Comparison of ENCODE assay signal across 1 cellular context in the genomic region with DNA sequence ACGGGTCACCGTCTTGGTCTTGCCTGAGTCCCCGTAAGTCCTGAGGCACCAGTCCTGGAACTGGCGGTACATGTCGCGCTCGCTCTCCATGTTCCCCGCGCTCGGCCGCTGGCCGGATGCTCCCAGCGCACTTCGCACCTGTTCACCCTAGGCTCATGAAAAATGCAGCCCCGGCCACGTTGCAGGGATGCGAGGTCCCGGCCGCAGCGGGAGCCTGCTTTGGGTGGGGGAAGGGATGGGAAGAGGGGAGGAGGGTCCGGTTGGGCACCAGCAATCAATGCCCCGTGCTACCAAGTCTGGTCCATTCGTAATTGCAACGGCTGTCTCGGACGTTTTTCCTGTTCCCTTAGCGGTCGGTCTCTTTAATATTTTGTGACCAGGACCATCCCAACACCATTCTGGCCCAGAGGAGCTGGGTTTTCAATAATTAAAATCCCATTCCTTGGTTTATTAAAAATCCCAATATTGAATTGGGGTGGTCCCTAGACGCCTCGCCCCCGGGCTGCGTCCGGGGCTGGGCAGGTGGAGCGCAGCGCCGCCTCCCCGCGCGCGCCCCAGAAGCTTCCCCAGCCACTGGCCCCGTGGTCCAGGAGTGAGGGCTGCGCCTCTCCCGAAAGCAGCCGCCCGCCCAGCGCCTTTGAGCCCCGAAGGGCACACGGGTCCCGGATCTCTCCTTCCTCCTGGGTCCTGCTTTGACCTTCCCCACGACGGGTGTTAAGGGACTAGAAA.
TF ChIP-seq lines count a peak whose summit lies in the region.

No MANE protein-coding gene starts in this region.

TF ChIP-seq in WTC11, 78 proteins besides CTCF, POLR2A, EP300 and RAD21 (continued from another document and continues in another):
- TF ChIP-seq, protein P1, sequence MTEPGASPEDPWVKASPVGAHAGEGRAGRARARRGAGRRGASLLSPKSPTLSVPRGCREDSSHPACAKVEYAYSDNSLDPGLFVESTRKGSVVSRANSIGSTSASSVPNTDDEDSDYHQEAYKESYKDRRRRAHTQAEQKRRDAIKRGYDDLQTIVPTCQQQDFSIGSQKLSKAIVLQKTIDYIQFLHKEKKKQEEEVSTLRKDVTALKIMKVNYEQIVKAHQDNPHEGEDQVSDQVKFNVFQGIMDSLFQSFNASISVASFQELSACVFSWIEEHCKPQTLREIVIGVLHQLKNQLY (CRISPR knock-in tag; IDR thresholded peaks at IDR 0.05): no peak
- TF ChIP-seq NFATC4 (CRISPR knock-in tag; IDR thresholded peaks at IDR 0.05): no peak
- TF ChIP-seq ZNF219 (CRISPR knock-in tag; IDR thresholded peaks at IDR 0.05; ENCODE audit: borderline replicate concordance): no peak
- TF ChIP-seq ZNF138 (CRISPR knock-in tag; conservative IDR thresholded peaks at IDR 0.05): no peak
- no peak for TF ChIP-seq OVOL2 (CRISPR knock-in tag; IDR thresholded peaks at IDR 0.05; ENCODE audit: borderline replicate concordance)
- TF ChIP-seq TEAD4 (CRISPR knock-in tag; IDR thresholded peaks at IDR 0.05): 0 out of 2 replicates have a peak, but pooled peaks have one; percentile 56
- TF ChIP-seq, protein P2, sequence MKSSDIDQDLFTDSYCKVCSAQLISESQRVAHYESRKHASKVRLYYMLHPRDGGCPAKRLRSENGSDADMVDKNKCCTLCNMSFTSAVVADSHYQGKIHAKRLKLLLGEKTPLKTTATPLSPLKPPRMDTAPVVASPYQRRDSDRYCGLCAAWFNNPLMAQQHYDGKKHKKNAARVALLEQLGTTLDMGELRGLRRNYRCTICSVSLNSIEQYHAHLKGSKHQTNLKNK (CRISPR knock-in tag; IDR thresholded peaks at IDR 0.05): no peak
- TF ChIP-seq AFF4 (CRISPR knock-in tag; IDR thresholded peaks at IDR 0.05; ENCODE audit: borderline replicate concordance): no peak
- TF ChIP-seq, protein P3, sequence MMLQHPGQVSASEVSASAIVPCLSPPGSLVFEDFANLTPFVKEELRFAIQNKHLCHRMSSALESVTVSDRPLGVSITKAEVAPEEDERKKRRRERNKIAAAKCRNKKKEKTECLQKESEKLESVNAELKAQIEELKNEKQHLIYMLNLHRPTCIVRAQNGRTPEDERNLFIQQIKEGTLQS (CRISPR knock-in tag; conservative IDR thresholded peaks at IDR 0.05): peak; percentile 63; the same call in 1 of the 2 replicates
- TF ChIP-seq ZBTB21 (CRISPR knock-in tag; IDR thresholded peaks at IDR 0.05; ENCODE audit: borderline replicate concordance): no peak
- no peak for TF ChIP-seq GTF2I (CRISPR knock-in tag; conservative IDR thresholded peaks at IDR 0.05)
- no peak for TF ChIP-seq JAZF1 (CRISPR knock-in tag; IDR thresholded peaks at IDR 0.05)
- peak; percentile 57; the same call in 1 of the 2 replicates for TF ChIP-seq FOXK1 (CRISPR knock-in tag; IDR thresholded peaks at IDR 0.05)
- TF ChIP-seq ZNF671 (CRISPR knock-in tag; IDR thresholded peaks at IDR 0.05): no peak
- TF ChIP-seq, protein P4, sequence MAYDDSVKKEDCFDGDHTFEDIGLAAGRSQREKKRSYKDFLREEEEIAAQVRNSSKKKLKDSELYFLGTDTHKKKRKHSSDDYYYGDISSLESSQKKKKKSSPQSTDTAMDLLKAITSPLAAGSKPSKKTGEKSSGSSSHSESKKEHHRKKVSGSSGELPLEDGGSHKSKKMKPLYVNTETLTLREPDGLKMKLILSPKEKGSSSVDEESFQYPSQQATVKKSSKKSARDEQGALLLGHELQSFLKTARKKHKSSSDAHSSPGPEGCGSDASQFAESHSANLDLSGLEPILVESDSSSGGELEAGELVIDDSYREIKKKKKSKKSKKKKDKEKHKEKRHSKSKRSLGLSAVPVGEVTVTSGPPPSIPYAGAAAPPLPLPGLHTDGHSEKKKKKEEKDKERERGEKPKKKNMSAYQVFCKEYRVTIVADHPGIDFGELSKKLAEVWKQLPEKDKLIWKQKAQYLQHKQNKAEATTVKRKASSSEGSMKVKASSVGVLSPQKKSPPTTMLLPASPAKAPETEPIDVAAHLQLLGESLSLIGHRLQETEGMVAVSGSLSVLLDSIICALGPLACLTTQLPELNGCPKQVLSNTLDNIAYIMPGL (CRISPR knock-in tag; IDR thresholded peaks at IDR 0.05): peak; percentile 17; the same call in 1 of the 2 replicates
- no peak for TF ChIP-seq KAT7 (CRISPR knock-in tag; IDR thresholded peaks at IDR 0.05; ENCODE audit: borderline replicate concordance)
- peak; percentile 96 for TF ChIP-seq MYBL2 (CRISPR knock-in tag; IDR thresholded peaks at IDR 0.05)
- 0 out of 2 replicates have a peak, but pooled peaks have one; percentile 70 for TF ChIP-seq E2F4 (CRISPR knock-in tag; IDR thresholded peaks at IDR 0.05; ENCODE audit: borderline replicate concordance, low read depth)
- TF ChIP-seq RELA (CRISPR knock-in tag; IDR thresholded peaks at IDR 0.05; ENCODE audit: borderline replicate concordance): peak; percentile 46; the same call in 1 of the 2 replicates
- TF ChIP-seq CBFB (CRISPR knock-in tag; IDR thresholded peaks at IDR 0.05; ENCODE audit: low read depth): no peak
- TF ChIP-seq CREB1 (CRISPR knock-in tag; IDR thresholded peaks at IDR 0.05): 0 out of 2 replicates have a peak, but pooled peaks have one; percentile 66
- TF ChIP-seq, protein P5, sequence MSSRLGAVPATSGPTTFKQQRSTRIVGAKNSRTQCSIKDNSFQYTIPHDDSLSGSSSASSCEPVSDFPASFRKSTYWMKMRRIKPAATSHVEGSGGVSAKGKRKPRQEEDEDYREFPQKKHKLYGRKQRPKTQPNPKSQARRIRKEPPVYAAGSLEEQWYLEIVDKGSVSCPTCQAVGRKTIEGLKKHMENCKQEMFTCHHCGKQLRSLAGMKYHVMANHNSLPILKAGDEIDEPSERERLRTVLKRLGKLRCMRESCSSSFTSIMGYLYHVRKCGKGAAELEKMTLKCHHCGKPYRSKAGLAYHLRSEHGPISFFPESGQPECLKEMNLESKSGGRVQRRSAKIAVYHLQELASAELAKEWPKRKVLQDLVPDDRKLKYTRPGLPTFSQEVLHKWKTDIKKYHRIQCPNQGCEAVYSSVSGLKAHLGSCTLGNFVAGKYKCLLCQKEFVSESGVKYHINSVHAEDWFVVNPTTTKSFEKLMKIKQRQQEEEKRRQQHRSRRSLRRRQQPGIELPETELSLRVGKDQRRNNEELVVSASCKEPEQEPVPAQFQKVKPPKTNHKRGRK (CRISPR knock-in tag; IDR thresholded peaks at IDR 0.05; ENCODE audit: borderline replicate concordance): 0 out of 2 replicates have a peak, but pooled peaks have one; percentile 10
- TF ChIP-seq ATF1 (CRISPR knock-in tag; IDR thresholded peaks at IDR 0.05): peak; percentile 81; the same call in 1 of the 2 replicates
- TF ChIP-seq EMX1 (CRISPR knock-in tag; IDR thresholded peaks at IDR 0.05): no peak
- TF ChIP-seq SMAD4 (CRISPR knock-in tag; IDR thresholded peaks at IDR 0.05): 0 out of 2 replicates have a peak, but pooled peaks have one; percentile 51
- no peak for TF ChIP-seq ZNF416 (CRISPR knock-in tag; IDR thresholded peaks at IDR 0.05)
- no peak for TF ChIP-seq RORB (CRISPR knock-in tag; IDR thresholded peaks at IDR 0.05)
- TF ChIP-seq ETV6 (CRISPR knock-in tag; IDR thresholded peaks at IDR 0.05): peak; percentile 75; the same call in 1 of the 2 replicates
- TF ChIP-seq MXD4 (CRISPR knock-in tag; IDR thresholded peaks at IDR 0.05; ENCODE audit: borderline replicate concordance): no peak
- peak; percentile 84; the same call in 1 of the 2 replicates for TF ChIP-seq TP53 (CRISPR knock-in tag; IDR thresholded peaks at IDR 0.05)
- peak; percentile 93 for TF ChIP-seq SMAD3 (CRISPR knock-in tag; IDR thresholded peaks at IDR 0.05; ENCODE audit: borderline replicate concordance)
- TF ChIP-seq TCF7 (CRISPR knock-in tag; IDR thresholded peaks at IDR 0.05; ENCODE audit: low read depth): peak; percentile 56; the same call in 1 of the 2 replicates
- peak; percentile 42; the same call in 1 of the 2 replicates for TF ChIP-seq SP1 (CRISPR knock-in tag; conservative IDR thresholded peaks at IDR 0.05)
- TF ChIP-seq ESRRA (CRISPR knock-in tag; IDR thresholded peaks at IDR 0.05; ENCODE audit: borderline replicate concordance): peak; percentile 78; the same call in 1 of the 2 replicates
- no peak for TF ChIP-seq PREB (CRISPR knock-in tag; IDR thresholded peaks at IDR 0.05; ENCODE audit: borderline replicate concordance)
- TF ChIP-seq, protein P6, sequence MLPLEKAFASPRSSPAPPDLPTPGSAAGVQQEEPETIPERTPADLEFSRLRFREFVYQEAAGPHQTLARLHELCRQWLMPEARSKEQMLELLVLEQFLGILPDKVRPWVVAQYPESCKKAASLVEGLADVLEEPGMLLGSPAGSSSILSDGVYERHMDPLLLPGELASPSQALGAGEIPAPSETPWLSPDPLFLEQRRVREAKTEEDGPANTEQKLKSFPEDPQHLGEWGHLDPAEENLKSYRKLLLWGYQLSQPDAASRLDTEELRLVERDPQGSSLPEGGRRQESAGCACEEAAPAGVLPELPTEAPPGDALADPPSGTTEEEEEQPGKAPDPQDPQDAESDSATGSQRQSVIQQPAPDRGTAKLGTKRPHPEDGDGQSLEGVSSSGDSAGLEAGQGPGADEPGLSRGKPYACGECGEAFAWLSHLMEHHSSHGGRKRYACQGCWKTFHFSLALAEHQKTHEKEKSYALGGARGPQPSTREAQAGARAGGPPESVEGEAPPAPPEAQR (CRISPR knock-in tag; IDR thresholded peaks at IDR 0.05): no peak
- no peak for TF ChIP-seq PRDM15 (CRISPR knock-in tag; IDR thresholded peaks at IDR 0.05)
- TF ChIP-seq, protein P7, sequence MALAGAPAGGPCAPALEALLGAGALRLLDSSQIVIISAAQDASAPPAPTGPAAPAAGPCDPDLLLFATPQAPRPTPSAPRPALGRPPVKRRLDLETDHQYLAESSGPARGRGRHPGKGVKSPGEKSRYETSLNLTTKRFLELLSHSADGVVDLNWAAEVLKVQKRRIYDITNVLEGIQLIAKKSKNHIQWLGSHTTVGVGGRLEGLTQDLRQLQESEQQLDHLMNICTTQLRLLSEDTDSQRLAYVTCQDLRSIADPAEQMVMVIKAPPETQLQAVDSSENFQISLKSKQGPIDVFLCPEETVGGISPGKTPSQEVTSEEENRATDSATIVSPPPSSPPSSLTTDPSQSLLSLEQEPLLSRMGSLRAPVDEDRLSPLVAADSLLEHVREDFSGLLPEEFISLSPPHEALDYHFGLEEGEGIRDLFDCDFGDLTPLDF (CRISPR knock-in tag; IDR thresholded peaks at IDR 0.05): peak; percentile 95
- peak; percentile 91 for TF ChIP-seq NFE2L1 (CRISPR knock-in tag; IDR thresholded peaks at IDR 0.05)
- TF ChIP-seq NR1H2 (CRISPR knock-in tag; IDR thresholded peaks at IDR 0.05): peak; percentile 9; the same call in 1 of the 2 replicates
